ENCODE assay signal across 8 cellular contexts in genomic region chr2:66432801-66433694, GRCh38. TPM values are rescaled to one million over a fixed set of nuclear protein-coding genes. Genes with fewer than 3 reads are reported as not detected.
DNase-seq lines count a peak whose midpoint lies in the region; ATAC-seq and FAIRE-seq lines count a peak whose summit lies in the region.

No MANE protein-coding gene starts in this region.

- no peak for FAIRE-seq in small intestine (lab: Jason Lieb, UNC)

- 2 to 6% (median 2%) methylated on average over 51 of the region's 51 CpGs for WGBS in small intestine, 3 donors

- in situ Hi-C loops in SK-MEL-5 (cut with HindIII; ENCODE audit: low pct_unique_long_range_greater_than_20kb, low sequenced_read_pairs): no loop called here

- H3K36me3 ChIP-seq in small intestine (ENCODE audit: control insufficient read depth in 2 of 2, insufficient read depth in 2 of 2, low read length in 2 of 2): no peaks in the 10 kb centered on the region

- no peaks in the 10 kb centered on the region for H3K9me3 ChIP-seq in small intestine (ENCODE audit: control insufficient read depth, low read depth)

- H3K27me3 ChIP-seq in layer of hippocampus (ENCODE audit: control insufficient read depth, insufficient read depth, low read length) (peaks cover 3% of the 10 kb centered on the region), small intestine (ENCODE audit: control insufficient read depth in 2 of 2, insufficient read depth in 2 of 2, low read length in 2 of 2) (peaks cover 3 to 12% of the 10 kb centered on the region in 2 donors)

- H3K4me1 ChIP-seq in small intestine (ENCODE audit: control insufficient read depth in 2 of 2, insufficient read depth in 1 of 2, low read depth in 1 of 2, low read length in 1 of 2): peaks cover 0 to 2% of the 10 kb centered on the region in 2 donors

- no peak for ATAC-seq in GM19463 (IDR thresholded peaks at IDR 0.05; ENCODE audit: unreplicated experiment)

- H3K4me3 ChIP-seq in small intestine (ENCODE audit: low read depth in 1 of 2, low read length in 2 of 2): peak overlapping the region; percentile 38 to 50

- DNase-seq in Daoy (ENCODE audit: low read depth) (peak; percentile 92), NCI-H1092 (lab: John Stamatoyannopoulos, UW) (peak; percentile 92), SK-MEL-5 (ENCODE audit: low read depth, low spot score) (peak; percentile 96), ecto neural progenitor cell (ENCODE audit: low spot score) (peak; percentile 97), small intestine (peak; percentile 61)
- no peak for DNase-seq in stimulated activated naive CD4-positive, alpha-beta T cell (lab: John Stamatoyannopoulos, UW)

- peak overlapping the region; percentile 80 for H3K27ac ChIP-seq in layer of hippocampus (ENCODE audit: low read depth, low read length)
- peak overlapping the region in 1 of 2 donors; percentile 93 for H3K27ac ChIP-seq in small intestine (ENCODE audit: low read depth in 1 of 2, low read length in 1 of 2)

RNA-seq across cellular contexts. Expression of gene MEIS1, which starts 1.9 kb away (rescaled TPM):
- 4.5 and 7.3 TPM in 2 replicates for total RNA-seq in Daoy (2014; rRNA removed; shearing (Covaris generic))
- total RNA-seq in SK-MEL-5 (2014; rRNA removed; shearing (Covaris generic)): 6.4 and 7.2 TPM in 2 replicates
- polyA plus RNA-seq in SK-MEL-5 (2015; cell fraction: cytosol; rRNA removed): 3.1 and 5.6 TPM in 2 replicates
- polyA plus RNA-seq in SK-MEL-5 (2015; cell fraction: nucleus; rRNA removed): 10.1 and 16.5 TPM in 2 replicates
- 1 to 10 TPM; 1.1 to 7.9 (median 3.2) TPM for polyA plus RNA-seq in small intestine

Comparison
In these comparisons a context has a peak if more than half of its experiments do, and no peak if none do; other contexts are left out.
1. DNase-seq: peak in Daoy (single experiment), NCI-H1092 (single experiment), SK-MEL-5 (single experiment), ecto neural progenitor cell (single experiment) and small intestine (single experiment); none in stimulated activated naive CD4-positive, alpha-beta T cell (0 of 6).